Comparison of ENCODE assay signal across 8 cellular contexts in the genomic region with DNA sequence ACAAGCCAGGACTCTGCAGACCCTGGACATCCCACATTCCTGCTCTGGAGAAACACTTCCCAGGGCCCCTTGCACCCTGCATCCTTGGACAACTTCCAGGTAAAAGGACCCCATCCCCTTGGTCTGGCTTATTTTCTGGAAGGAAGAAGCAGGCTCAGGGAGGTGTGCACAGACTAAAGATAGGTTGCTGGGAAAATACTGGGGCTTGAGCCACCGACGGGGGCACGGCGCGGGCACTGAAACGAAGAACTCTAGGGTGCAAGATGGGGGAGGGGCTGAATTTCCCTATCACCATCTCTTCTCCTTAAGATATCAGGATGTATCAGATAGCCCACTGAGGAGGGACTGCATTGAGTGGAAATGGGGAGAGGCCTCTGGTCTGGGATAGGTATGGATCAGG. TPM values are rescaled to one million over a fixed set of nuclear protein-coding genes. Genes with fewer than 3 reads are reported as not detected.
DNase-seq lines count a peak whose midpoint lies in the region; ATAC-seq lines count a peak whose summit lies in the region.

No MANE protein-coding gene starts in this region.

- peaks cover 16% of the 10 kb centered on the region for H3K4me1 Mint-ChIP-seq in T-helper 1 cell treated with Interleukin-12 subunit alpha and Interleukin-12 subunit beta and Interleukin-4 antibody, amounts not matched to agents 30 μg/mL and 1 μg/mL, for 36 hours (ENCODE audit: low read depth)
- H3K4me1 Mint-ChIP-seq in activated T-helper 1 cell treated with anti-CD3 and anti-CD28 coated beads, Interleukin-12 subunit alpha, Interleukin-12 subunit beta, Interleukin-2, Interleukin-4 antibody, amounts not matched to agents 30 ng/mL and 10 ng/mL and 1 ng/mL, durations not matched to agents 14 hours and 24 hours and 36 hours (ENCODE audit: low read depth), result peaks cover 19% of the 10 kb centered on the region
- H3K4me1 Mint-ChIP-seq in stimulated activated naive CD8-positive, alpha-beta T cell treated with anti-CD3 and anti-CD28 coated beads, Interleukin-15, amount 100 ng/mL, for 72 hours, result peaks cover 25% of the 10 kb centered on the region

- H3K9me3 ChIP-seq in iPS-18c (ENCODE audit: control insufficient read depth, insufficient read depth, low read length), result no peaks in the 10 kb centered on the region

- no peak for ATAC-seq in stimulated activated naive CD8-positive, alpha-beta T cell treated with anti-CD3 and anti-CD28 coated beads, Interleukin-15, amount 100 ng/mL, for 72 hours
- ATAC-seq in HG03095 (IDR thresholded peaks at IDR 0.05; ENCODE audit: unreplicated experiment), result no peak

- intact Hi-C loops in activated T-helper 1 cell treated with anti-CD3 and anti-CD28 coated beads, Interleukin-12 subunit alpha, Interleukin-12 subunit beta, Interleukin-2, Interleukin-4 antibody, amounts not matched to agents 30 ng/mL and 10 ng/mL and 1 ng/mL, durations not matched to agents 14 hours and 24 hours and 36 hours (cut with micrococcal nuclease), result loop anchor here (1.0 kb wide), 1 partner anchor 8 kb away; a partner anchor contains a TSS

- peak overlapping the region; percentile 74 for H3K4me3 ChIP-seq in iPS-18c (ENCODE audit: insufficient read depth, low read depth, low read length)

- H3K36me3 Mint-ChIP-seq in T-helper 1 cell treated with Interleukin-12 subunit alpha and Interleukin-12 subunit beta and Interleukin-4 antibody, amounts not matched to agents 30 μg/mL and 1 μg/mL, for 36 hours (ENCODE audit: low read depth), result peaks cover 5% of the 10 kb centered on the region
- H3K36me3 Mint-ChIP-seq in activated T-helper 1 cell treated with anti-CD3 and anti-CD28 coated beads, Interleukin-12 subunit alpha, Interleukin-12 subunit beta, Interleukin-2, Interleukin-4 antibody, amounts not matched to agents 30 ng/mL and 10 ng/mL and 1 ng/mL, durations not matched to agents 14 hours and 24 hours and 36 hours (ENCODE audit: low read depth), result peaks cover 6% of the 10 kb centered on the region

- H3K9me3 Mint-ChIP-seq in T-helper 1 cell treated with Interleukin-12 subunit alpha and Interleukin-12 subunit beta and Interleukin-4 antibody, amounts not matched to agents 30 μg/mL and 1 μg/mL, for 36 hours, result no peaks in the 10 kb centered on the region
- no peaks in the 10 kb centered on the region for H3K9me3 Mint-ChIP-seq in activated T-helper 1 cell treated with anti-CD3 and anti-CD28 coated beads, Interleukin-12 subunit alpha, Interleukin-12 subunit beta, Interleukin-2, Interleukin-4 antibody, amounts not matched to agents 30 ng/mL and 10 ng/mL and 1 ng/mL, durations not matched to agents 14 hours and 24 hours and 36 hours
- H3K9me3 Mint-ChIP-seq in stimulated activated naive CD8-positive, alpha-beta T cell treated with anti-CD3 and anti-CD28 coated beads, Interleukin-15, amount 100 ng/mL, for 72 hours, result no peaks in the 10 kb centered on the region

- peak overlapping the region; percentile 94 for H3K4me3 Mint-ChIP-seq in T-helper 1 cell treated with Interleukin-12 subunit alpha and Interleukin-12 subunit beta and Interleukin-4 antibody, amounts not matched to agents 30 μg/mL and 1 μg/mL, for 36 hours
- H3K4me3 Mint-ChIP-seq in activated T-helper 1 cell treated with anti-CD3 and anti-CD28 coated beads, Interleukin-12 subunit alpha, Interleukin-12 subunit beta, Interleukin-2, Interleukin-4 antibody, amounts not matched to agents 30 ng/mL and 10 ng/mL and 1 ng/mL, durations not matched to agents 14 hours and 24 hours and 36 hours, result peak overlapping the region; percentile 94
- peak overlapping the region; percentile 86 for H3K4me3 Mint-ChIP-seq in stimulated activated naive CD8-positive, alpha-beta T cell treated with anti-CD3 and anti-CD28 coated beads, Interleukin-15, amount 100 ng/mL, for 72 hours

- no peak for DNase-seq in T-helper 1 cell
- no peak for DNase-seq in activated T-helper 1 cell treated with anti-CD3 and anti-CD28 coated beads, Interleukin-12 subunit alpha, Interleukin-12 subunit beta, Interleukin-2, Interleukin-4 antibody, amounts not matched to agents 30 ng/mL and 10 ng/mL and 1 ng/mL, durations not matched to agents 14 hours and 24 hours and 36 hours (ENCODE audit: low spot score)
- DNase-seq in stimulated activated naive CD8-positive, alpha-beta T cell treated with anti-CD3 and anti-CD28 coated beads, Interleukin-15, amount 100 ng/mL, for 72 hours, result no peak
- DNase-seq in stimulated activated CD4-positive, alpha-beta T cell treated with anti-CD3 and anti-CD28 coated beads, Interleukin-12 subunit alpha, Interleukin-12 subunit beta, amount 100 ng/mL, for 4 hours, result no peak
- no peak for DNase-seq in pons (ENCODE audit: low spot score)

- peak overlapping the region; percentile 74 for H3K27ac Mint-ChIP-seq in T-helper 1 cell treated with Interleukin-12 subunit alpha and Interleukin-12 subunit beta and Interleukin-4 antibody, amounts not matched to agents 30 μg/mL and 1 μg/mL, for 36 hours
- peak overlapping the region; percentile 83 for H3K27ac Mint-ChIP-seq in activated T-helper 1 cell treated with anti-CD3 and anti-CD28 coated beads, Interleukin-12 subunit alpha, Interleukin-12 subunit beta, Interleukin-2, Interleukin-4 antibody, amounts not matched to agents 30 ng/mL and 10 ng/mL and 1 ng/mL, durations not matched to agents 14 hours and 24 hours and 36 hours
- peak overlapping the region; percentile 57 to 82 for H3K27ac Mint-ChIP-seq in stimulated activated naive CD8-positive, alpha-beta T cell treated with anti-CD3 and anti-CD28 coated beads, Interleukin-15, amount 100 ng/mL, for 72 hours

- peaks cover 9% of the 10 kb centered on the region for H3K27me3 Mint-ChIP-seq in T-helper 1 cell treated with Interleukin-12 subunit alpha and Interleukin-12 subunit beta and Interleukin-4 antibody, amounts not matched to agents 30 μg/mL and 1 μg/mL, for 36 hours (ENCODE audit: low read depth)
- H3K27me3 Mint-ChIP-seq in activated T-helper 1 cell treated with anti-CD3 and anti-CD28 coated beads, Interleukin-12 subunit alpha, Interleukin-12 subunit beta, Interleukin-2, Interleukin-4 antibody, amounts not matched to agents 30 ng/mL and 10 ng/mL and 1 ng/mL, durations not matched to agents 14 hours and 24 hours and 36 hours (ENCODE audit: insufficient read depth), result peaks cover 10% of the 10 kb centered on the region
- peaks cover 10% of the 10 kb centered on the region for H3K27me3 Mint-ChIP-seq in stimulated activated naive CD8-positive, alpha-beta T cell treated with anti-CD3 and anti-CD28 coated beads, Interleukin-15, amount 100 ng/mL, for 72 hours

RNA-seq across cellular contexts. Expression of a gene that starts 0.8 kb away (rescaled TPM):
- 5.2 and 5.3 TPM in 2 replicates for total RNA-seq in activated T-helper 1 cell treated with anti-CD3 and anti-CD28 coated beads, Interleukin-12 subunit alpha, Interleukin-12 subunit beta, Interleukin-2, Interleukin-4 antibody, amounts not matched to agents 30 ng/mL and 10 ng/mL and 1 ng/mL, durations not matched to agents 14 hours and 24 hours and 36 hours

RNA-seq across cellular contexts. Expression of a gene that starts 1.7 kb away (rescaled TPM):
- total RNA-seq in activated T-helper 1 cell treated with anti-CD3 and anti-CD28 coated beads, Interleukin-12 subunit alpha, Interleukin-12 subunit beta, Interleukin-2, Interleukin-4 antibody, amounts not matched to agents 30 ng/mL and 10 ng/mL and 1 ng/mL, durations not matched to agents 14 hours and 24 hours and 36 hours, result not detected in 2 replicates

RNA-seq across cellular contexts. Expression of a gene that starts 8.6 kb away (rescaled TPM):
- total RNA-seq in activated T-helper 1 cell treated with anti-CD3 and anti-CD28 coated beads, Interleukin-12 subunit alpha, Interleukin-12 subunit beta, Interleukin-2, Interleukin-4 antibody, amounts not matched to agents 30 ng/mL and 10 ng/mL and 1 ng/mL, durations not matched to agents 14 hours and 24 hours and 36 hours, result 334 and 338 TPM in 2 replicates

RNA-seq across cellular contexts. Expression of a gene that starts 31.7 kb away (rescaled TPM):
- total RNA-seq in activated T-helper 1 cell treated with anti-CD3 and anti-CD28 coated beads, Interleukin-12 subunit alpha, Interleukin-12 subunit beta, Interleukin-2, Interleukin-4 antibody, amounts not matched to agents 30 ng/mL and 10 ng/mL and 1 ng/mL, durations not matched to agents 14 hours and 24 hours and 36 hours, result 0.60 TPM in 1 of 2 replicates, not detected in the other

RNA-seq across cellular contexts. Expression of a gene that starts 43.5 kb away (rescaled TPM):
- total RNA-seq in activated T-helper 1 cell treated with anti-CD3 and anti-CD28 coated beads, Interleukin-12 subunit alpha, Interleukin-12 subunit beta, Interleukin-2, Interleukin-4 antibody, amounts not matched to agents 30 ng/mL and 10 ng/mL and 1 ng/mL, durations not matched to agents 14 hours and 24 hours and 36 hours, result 15.6 and 17.2 TPM in 2 replicates
